In genomic region chr5:34191279-34191744, GRCh38 we compare ENCODE assay signal across 8 cellular contexts.
A peak's percentile ranks its signal among the peaks of the same experiment; 100 is the strongest.
DNase-seq lines count a peak whose midpoint lies in the region; FAIRE-seq and TF ChIP-seq lines count a peak whose summit lies in the region.
"Not testable (repeated sequence)": the region's sequence is repeated elsewhere in the genome, so short reads cannot be mapped to it uniquely, and the experiment has no call there.

No MANE protein-coding gene starts in this region.

- H2AFZ ChIP-seq in H1 (ENCODE audit: low read length): not testable (repeated sequence)

- not testable (repeated sequence) for H3K4me3 ChIP-seq in HEK293 (ENCODE audit: low read depth, low read length); H1 (ENCODE audit: extremely low read depth in 1 of 4, insufficient read depth in 2 of 4, low read depth in 3 of 4, low read length in 4 of 4); right atrium auricular region

- 90% methylated on average over 17 of the region's 17 CpGs; no CpG with 5 or more reads in 1 of the 2 experiments for WGBS in H1 (ENCODE audit: extremely low coverage in 1 of 2, insufficient coverage in 1 of 2, insufficient read length in 1 of 2, insufficient replicate concordance in 2 of 2, low coverage in 1 of 2, low lambda C conversion rate in 2 of 2, missing lambda C conversion rate in 1 of 2), 2 experiments

- H3K4me2 ChIP-seq in H1 (ENCODE audit: insufficient read depth in 1 of 2, low read depth in 2 of 2, low read length in 2 of 2): not testable (repeated sequence)

- TF ChIP-seq POLR2A in H1 (IDR thresholded peaks at IDR 0.05; ENCODE audit: control extremely low read depth in 1 of 2, low read depth in 2 of 2, low read length in 2 of 2): not testable (repeated sequence)

- peak; percentile 54 for DNase-seq in activated CD4-positive, CD25-positive, alpha-beta regulatory T cell treated with anti-CD3 and anti-CD28 coated beads, Interleukin-2, amount 50 U/mL, for 72 hours
- peak; percentile 29 for DNase-seq in activated naive CD8-positive, alpha-beta T cell treated with anti-CD3 and anti-CD28 coated beads for 36 hours
- DNase-seq in H1 (ENCODE audit: low read depth in 1 of 2, low spot score in 2 of 2) (peak in 1 of 2 experiments; percentile 85), right atrium auricular region (ENCODE audit: low spot score) (peak; percentile 78), mesothelial cell of epicardium (ENCODE audit: low spot score in 2 of 2, unreplicated experiment in 2 of 2) (peak; percentile 30 to 70), retina (peak; percentile 59), ureter (ENCODE audit: low spot score) (peak; percentile 72)

- not testable (repeated sequence) for H2AK5ac ChIP-seq in H1 (ENCODE audit: low read depth, low read length)

- H3K36me3 Mint-ChIP-seq in activated naive CD8-positive, alpha-beta T cell treated with anti-CD3 and anti-CD28 coated beads for 36 hours: peaks cover 40% of the 10 kb centered on the region
- peaks cover 33% of the 10 kb centered on the region for H3K36me3 Mint-ChIP-seq in mesothelial cell of epicardium

- H3K14ac ChIP-seq in H1 (ENCODE audit: insufficient read length): not testable (repeated sequence)

- not testable (repeated sequence) for H4K5ac ChIP-seq in H1 (ENCODE audit: insufficient read length, low read depth, low read length)

- TF ChIP-seq RAD21 in H1 (IDR thresholded peaks at IDR 0.05 in 1 of 2, conservative IDR thresholded peaks at IDR 0.05 in 1 of 2; ENCODE audit: low read depth in 2 of 2, low read length in 2 of 2): not testable (repeated sequence)

- not testable (repeated sequence) for H2BK20ac ChIP-seq in H1 (ENCODE audit: low read length)

- 0 out of 2 replicates have a peak overlapping the region, but pooled peaks have one; percentile 40 for H2BK5ac ChIP-seq in H1 (ENCODE audit: low read depth, low read length)

- H3K9me3 ChIP-seq in HEK293 (ENCODE audit: control insufficient read depth, insufficient read depth, low read depth, low read length); right atrium auricular region: not testable (repeated sequence)
- peaks cover 7 to 14% of the 10 kb centered on the region in 2 experiments; a peak in 3 of 4 replicates for H3K9me3 ChIP-seq in H1 (ENCODE audit: insufficient read depth in 2 of 2, low read depth in 1 of 2, low read length in 1 of 2)

- H2BK12ac ChIP-seq in H1 (ENCODE audit: low read depth, low read length): not testable (repeated sequence)

- H4K8ac ChIP-seq in H1 (ENCODE audit: extremely low read depth, insufficient read depth, low read length): peak overlapping the region; percentile 39; the same call in 1 of the 2 replicates

- H3K27ac ChIP-seq in HEK293 (ENCODE audit: extremely low read depth, low read depth, low read length); H1 (ENCODE audit: low read depth, low read length); right atrium auricular region: not testable (repeated sequence)

- not testable (repeated sequence) for H3K27me3 ChIP-seq in H1 (replicated peaks in 1 of 4; ENCODE audit: control insufficient read depth in 3 of 4, extremely low read depth in 1 of 4, insufficient read depth in 3 of 4, low read length in 3 of 4); right atrium auricular region

- not testable (repeated sequence) for H3K56ac ChIP-seq in H1 (replicated peaks; ENCODE audit: insufficient read length, low read depth, low read length)

- not testable (repeated sequence) for H3K27me3 Mint-ChIP-seq in activated naive CD8-positive, alpha-beta T cell treated with anti-CD3 and anti-CD28 coated beads for 36 hours; mesothelial cell of epicardium (ENCODE audit: low read depth)

- not testable (repeated sequence) for H3K36me3 ChIP-seq in HEK293 (ENCODE audit: control insufficient read depth in 2 of 2, insufficient read depth in 1 of 2, low read length in 2 of 2); H1 (ENCODE audit: control insufficient read depth in 2 of 4, insufficient read depth in 4 of 4, low read length in 3 of 4); right atrium auricular region

- H3K9me3 Mint-ChIP-seq in activated naive CD8-positive, alpha-beta T cell treated with anti-CD3 and anti-CD28 coated beads for 36 hours; mesothelial cell of epicardium: not testable (repeated sequence)

- H3K79me2 ChIP-seq in H1 (ENCODE audit: control insufficient read depth in 1 of 2, insufficient read depth in 2 of 2, low read length in 2 of 2): not testable (repeated sequence)

- H3K9ac ChIP-seq in H1 (replicated peaks in 1 of 4; ENCODE audit: extremely low read depth in 1 of 4, low read depth in 3 of 4, low read length in 3 of 4): 0 out of 7 replicates have a peak overlapping the region, but pooled peaks of 1 of the 4 experiments have one; percentile 3

- POLR2A ChIA-PET in HEK293 (lab: Yijun Ruan, JAX): not testable (repeated sequence)
- POLR2A ChIA-PET in H1 (lab: Charles Lee; ENCODE audit: partially characterized antibody): interaction anchor here (0.6 kb wide), 1 partner anchor 494 kb away, joined by 4 read pairs; no protein-coding TSS in a partner anchor

- H3K4ac ChIP-seq in H1 (replicated peaks; ENCODE audit: insufficient read length, low read depth, low read length): not testable (repeated sequence)

- H3K27ac Mint-ChIP-seq in activated naive CD8-positive, alpha-beta T cell treated with anti-CD3 and anti-CD28 coated beads for 36 hours; mesothelial cell of epicardium: not testable (repeated sequence)

- not testable (repeated sequence) for TF ChIP-seq EP300 in H1 (IDR thresholded peaks at IDR 0.05; ENCODE audit: borderline replicate concordance in 1 of 2, low read depth in 2 of 2, low read length in 2 of 2)

- not testable (repeated sequence) for H3K4me1 Mint-ChIP-seq in activated naive CD8-positive, alpha-beta T cell treated with anti-CD3 and anti-CD28 coated beads for 36 hours
- peaks cover 11% of the 10 kb centered on the region for H3K4me1 Mint-ChIP-seq in mesothelial cell of epicardium

- not testable (repeated sequence) for H3K23ac ChIP-seq in H1 (ENCODE audit: insufficient read length)

- not testable (repeated sequence) for H3K4me3 Mint-ChIP-seq in activated naive CD8-positive, alpha-beta T cell treated with anti-CD3 and anti-CD28 coated beads for 36 hours; mesothelial cell of epicardium

- TF ChIP-seq CTCF in HEK293 (tag by site-specific recombination; IDR thresholded peaks at IDR 0.05); H1 (IDR thresholded peaks at IDR 0.05; ENCODE audit: control extremely low read depth in 1 of 3, insufficient read depth in 1 of 3, low read depth in 1 of 3, low read length in 3 of 3); right atrium auricular region (IDR thresholded peaks at IDR 0.05); mesothelial cell of epicardium (IDR thresholded peaks at IDR 0.05; ENCODE audit: unreplicated experiment): not testable (repeated sequence)

- H3K23me2 ChIP-seq in H1 (ENCODE audit: low read depth, low read length): not testable (repeated sequence)

- H3K18ac ChIP-seq in H1 (ENCODE audit: extremely low read depth, low read length): not testable (repeated sequence)

- FAIRE-seq in H1 (lab: Jason Lieb, UNC): not testable (repeated sequence)

- H2BK15ac ChIP-seq in H1 (ENCODE audit: low read length): 0 out of 2 replicates have a peak overlapping the region, but pooled peaks have one; percentile 19

- not testable (repeated sequence) for H2BK120ac ChIP-seq in H1 (replicated peaks; ENCODE audit: low read depth, low read length)

- not testable (repeated sequence) for H4K20me1 ChIP-seq in H1 (replicated peaks in 1 of 2; ENCODE audit: control insufficient read depth in 1 of 2, insufficient read depth in 2 of 2, low read length in 2 of 2)

- CTCF ChIA-PET in HEK293 (lab: Yijun Ruan, JAX): not testable (repeated sequence)
- CTCF ChIA-PET in H1 (lab: Charles Lee; ENCODE audit: partially characterized antibody): interaction anchor here (0.6 to 1.1 kb wide), 2 partner anchors 194 to 303 kb away, joined by 3 read pairs; no protein-coding TSS in a partner anchor

- not testable (repeated sequence) for H3K4me1 ChIP-seq in HEK293 (ENCODE audit: control insufficient read depth, insufficient read depth, low read length); right atrium auricular region
- H3K4me1 ChIP-seq in H1 (replicated peaks in 1 of 4; ENCODE audit: control insufficient read depth in 3 of 4, insufficient read depth in 4 of 4, low read length in 3 of 4): peaks cover 2 to 18% (median 6%) of the 10 kb centered on the region in 4 experiments; a peak in 5 of 7 replicates

- H3K79me1 ChIP-seq in H1 (ENCODE audit: low read depth, low read length): not testable (repeated sequence)

- H4K91ac ChIP-seq in H1 (replicated peaks; ENCODE audit: insufficient read length, low read length): not testable (repeated sequence)

TF ChIP-seq in HEK293, 187 proteins besides CTCF, POLR2A, EP300 and RAD21 (continues in another document):
- TF ChIP-seq ZNF560 (tag by site-specific recombination; IDR thresholded peaks at IDR 0.05; ENCODE audit: borderline replicate concordance): peak; percentile 52; the same call in 1 of the 2 replicates
- 0 out of 2 replicates have a peak, but pooled peaks have one; percentile 37 for TF ChIP-seq ZNF621 (tag by site-specific recombination; IDR thresholded peaks at IDR 0.05)
- peak; percentile 31; the same call in 1 of the 2 replicates for TF ChIP-seq ZNF202 (tag by site-specific recombination; IDR thresholded peaks at IDR 0.05; ENCODE audit: borderline replicate concordance)
- not testable (repeated sequence) for TF ChIP-seq ZNF274 (IDR thresholded peaks at IDR 0.05; ENCODE audit: low read length)
- TF ChIP-seq ZNF274 (tag by site-specific recombination; IDR thresholded peaks at IDR 0.05; ENCODE audit: borderline replicate concordance): peak; percentile 36; the same call in 1 of the 2 replicates
